8 cellular contexts compared by ENCODE assay signal in genomic region chr6:11538049-11538798, GRCh38. TPM values are rescaled to one million over a fixed set of nuclear protein-coding genes. Genes with fewer than 3 reads are reported as not detected.
A peak's percentile ranks its signal among the peaks of the same experiment; 100 is the strongest.
DNase-seq lines count a peak whose midpoint lies in the region; ATAC-seq, FAIRE-seq and TF ChIP-seq lines count a peak whose summit lies in the region.

No MANE protein-coding gene starts in this region.

- TF ChIP-seq EP300 in H1 (IDR thresholded peaks at IDR 0.05; ENCODE audit: borderline replicate concordance in 1 of 2, low read depth in 2 of 2, low read length in 2 of 2) (no peak), stomach (IDR thresholded peaks at IDR 0.05) (no peak)

- TF ChIP-seq CTCF in GM12865 (IDR thresholded peaks at IDR 0.05; ENCODE audit: insufficient read depth, low read depth, low read length, missing control alignments) (no peak), GM23338 (conservative IDR thresholded peaks at IDR 0.05; ENCODE audit: low read depth in 2 of 2) (no peak), H1 (IDR thresholded peaks at IDR 0.05; ENCODE audit: control extremely low read depth in 1 of 3, insufficient read depth in 1 of 3, low read depth in 1 of 3, low read length in 3 of 3) (no peak), mesothelial cell of epicardium (IDR thresholded peaks at IDR 0.05; ENCODE audit: unreplicated experiment) (no peak), stomach (IDR thresholded peaks at IDR 0.05) (no peak)
- TF ChIP-seq CTCF in activated CD8-positive, alpha-beta T cell treated with anti-CD3 and anti-CD28 coated beads for 36 hours (IDR thresholded peaks at IDR 0.05): no peak

- no peak overlapping the region for H3K4ac ChIP-seq in H1 (replicated peaks; ENCODE audit: insufficient read length, low read depth, low read length)

- peak overlapping the region; percentile 88 for H3K4me2 ChIP-seq in GM23338
- peak overlapping the region; percentile 65 to 88 for H3K4me2 ChIP-seq in H1 (ENCODE audit: insufficient read depth in 1 of 2, low read depth in 2 of 2, low read length in 2 of 2)

- H3K36me3 ChIP-seq in GM23338 (ENCODE audit: insufficient read depth): no peaks in the 10 kb centered on the region
- H3K36me3 ChIP-seq in MG63: no peaks in the 10 kb centered on the region
- no peaks in the 10 kb centered on the region for H3K36me3 ChIP-seq in H1 (ENCODE audit: control insufficient read depth in 2 of 4, insufficient read depth in 4 of 4, low read length in 3 of 4)
- no peaks in the 10 kb centered on the region for H3K36me3 ChIP-seq in stomach

- H3K4me1 Mint-ChIP-seq in GM23338 (peaks cover 14% of the 10 kb centered on the region; the same call in 2 of the 3 replicates), mesothelial cell of epicardium (peaks cover 17% of the 10 kb centered on the region)
- peaks cover 10% of the 10 kb centered on the region for H3K4me1 Mint-ChIP-seq in activated CD8-positive, alpha-beta T cell treated with anti-CD3 and anti-CD28 coated beads for 36 hours (ENCODE audit: low read depth)

- H3K23ac ChIP-seq in H1 (ENCODE audit: insufficient read length): no peak overlapping the region

- peak; percentile 49 for ATAC-seq in GM23338
- ATAC-seq in activated CD8-positive, alpha-beta T cell treated with anti-CD3 and anti-CD28 coated beads for 36 hours: peak; percentile 1

- H3K36me3 Mint-ChIP-seq in GM23338 (ENCODE audit: low read depth): no peaks in the 10 kb centered on the region; the same call in 2 of the 3 replicates
- H3K36me3 Mint-ChIP-seq in activated CD8-positive, alpha-beta T cell treated with anti-CD3 and anti-CD28 coated beads for 36 hours (ENCODE audit: low read depth): no peaks in the 10 kb centered on the region
- no peaks in the 10 kb centered on the region for H3K36me3 Mint-ChIP-seq in mesothelial cell of epicardium

- no peaks in the 10 kb centered on the region for H3F3A ChIP-seq in GM23338 (replicated peaks; ENCODE audit: low read depth)

- peak overlapping the region; percentile 92 for H2AFZ ChIP-seq in GM23338
- H2AFZ ChIP-seq in H1 (ENCODE audit: low read length): no peak overlapping the region

- H2BK20ac ChIP-seq in H1 (ENCODE audit: low read length): no peak overlapping the region

- no peak overlapping the region for H3K27ac Mint-ChIP-seq in GM23338
- no peak overlapping the region for H3K27ac Mint-ChIP-seq in activated CD8-positive, alpha-beta T cell treated with anti-CD3 and anti-CD28 coated beads for 36 hours
- peak overlapping the region; percentile 51 for H3K27ac Mint-ChIP-seq in mesothelial cell of epicardium

- H3K4me3 ChIP-seq in GM12865 (ENCODE audit: low read depth, low read length) (peak overlapping the region; percentile 89), GM23338 (peak overlapping the region; percentile 87), MG63 (peak overlapping the region; percentile 59), H1 (ENCODE audit: extremely low read depth in 1 of 4, insufficient read depth in 2 of 4, low read depth in 3 of 4, low read length in 4 of 4) (peak overlapping the region; percentile 57 to 85 (median 59)), stomach (peak overlapping the region; percentile 89 to 99 (median 96))

- FAIRE-seq in H1 (lab: Jason Lieb, UNC): no peak

- POLR2A ChIA-PET in activated CD8-positive, alpha-beta T cell treated with anti-CD3 and anti-CD28 coated beads for 36 hours (lab: Charles Lee): interaction anchor here (1.0 to 1.4 kb wide), 2 partner anchors 13 to 14 kb away, joined by 3 read pairs; no protein-coding TSS in a partner anchor
- POLR2A ChIA-PET in H1 (lab: Charles Lee; ENCODE audit: partially characterized antibody): interaction anchor here (0.6 kb wide), 1 partner anchor 360 kb away, joined by 3 read pairs; no protein-coding TSS in a partner anchor

- H4K8ac ChIP-seq in H1 (ENCODE audit: extremely low read depth, insufficient read depth, low read length): 0 out of 2 replicates have a peak overlapping the region, but pooled peaks have one; percentile 64

- intact Hi-C loops in activated CD8-positive, alpha-beta T cell treated with anti-CD3 and anti-CD28 coated beads for 36 hours (cut with micrococcal nuclease): no loop called here
- intact Hi-C loops in stomach (cut with DNase I; ENCODE audit: low total_unique reads): no loop called here

- H3K27me3 ChIP-seq in GM23338 (ENCODE audit: insufficient read depth) (peaks cover 24% of the 10 kb centered on the region), MG63 (peaks cover 4% of the 10 kb centered on the region), H1 (replicated peaks in 1 of 4; ENCODE audit: control insufficient read depth in 3 of 4, extremely low read depth in 1 of 4, insufficient read depth in 3 of 4, low read length in 3 of 4) (peaks cover 0 to 10% (median under 1%) of the 10 kb centered on the region in 4 experiments; a peak in 4 of 7 replicates), stomach (no peaks in the 10 kb centered on the region)

- no peak overlapping the region for H2BK5ac ChIP-seq in H1 (ENCODE audit: low read depth, low read length)

- no peak for TF ChIP-seq RAD21 in H1 (IDR thresholded peaks at IDR 0.05 in 1 of 2, conservative IDR thresholded peaks at IDR 0.05 in 1 of 2; ENCODE audit: low read depth in 2 of 2, low read length in 2 of 2)

- H3K14ac ChIP-seq in H1 (ENCODE audit: insufficient read length): no peak overlapping the region

- peak overlapping the region; percentile 78 for H3K4me3 Mint-ChIP-seq in GM23338
- H3K4me3 Mint-ChIP-seq in activated CD8-positive, alpha-beta T cell treated with anti-CD3 and anti-CD28 coated beads for 36 hours: peak overlapping the region; percentile 74
- H3K4me3 Mint-ChIP-seq in mesothelial cell of epicardium: peak overlapping the region; percentile 79

- H3K79me2 ChIP-seq in GM23338 (replicated peaks; ENCODE audit: insufficient read depth) (peaks cover 13% of the 10 kb centered on the region), H1 (ENCODE audit: control insufficient read depth in 1 of 2, insufficient read depth in 2 of 2, low read length in 2 of 2) (no peaks in the 10 kb centered on the region)

- H3K27me3 Mint-ChIP-seq in GM23338 (ENCODE audit: insufficient read depth, low read depth, poor library complexity): peaks cover 9% of the 10 kb centered on the region
- peaks cover 7% of the 10 kb centered on the region for H3K27me3 Mint-ChIP-seq in activated CD8-positive, alpha-beta T cell treated with anti-CD3 and anti-CD28 coated beads for 36 hours
- H3K27me3 Mint-ChIP-seq in mesothelial cell of epicardium (ENCODE audit: low read depth): peaks cover under 1% of the 10 kb centered on the region

- no peak overlapping the region for H2BK15ac ChIP-seq in H1 (ENCODE audit: low read length)

- H4K5ac ChIP-seq in H1 (ENCODE audit: insufficient read length, low read depth, low read length): no peak overlapping the region

- DNase-seq in GM12865 (ENCODE audit: low read depth) (peak; percentile 33), GM23338 (ENCODE audit: low spot score) (peak; percentile 69), MG63 (peak; percentile 39), H1 (ENCODE audit: low read depth in 1 of 2, low spot score in 2 of 2) (peak in 1 of 2 experiments; percentile 68), mesothelial cell of epicardium (ENCODE audit: low spot score in 2 of 2, unreplicated experiment in 2 of 2) (peak; percentile 25 to 59), stomach (peak; percentile 30)
- DNase-seq in activated CD8-positive, alpha-beta T cell treated with anti-CD3 and anti-CD28 coated beads for 36 hours: peak; percentile 27
- DNase-seq in NK-92 treated with Interleukin-12 subunit alpha and Interleukin-12 subunit beta, amount 100 ng/mL, for 24 hours (lab: John Stamatoyannopoulos, UW): no peak

- 2% methylated on average over 21 of the region's 74 CpGs; no CpG with 5 or more reads in 1 of the 2 experiments for WGBS in H1 (ENCODE audit: extremely low coverage in 1 of 2, insufficient coverage in 1 of 2, insufficient read length in 1 of 2, insufficient replicate concordance in 2 of 2, low coverage in 1 of 2, low lambda C conversion rate in 2 of 2, missing lambda C conversion rate in 1 of 2), 2 experiments
- WGBS in stomach, 5 donors: 0 to 1% (median 0%) methylated on average over 18 to 73 of the region's 74 CpGs

- H3K56ac ChIP-seq in H1 (replicated peaks; ENCODE audit: insufficient read length, low read depth, low read length): no peak overlapping the region

- no peak overlapping the region for H3K27ac ChIP-seq in GM23338 (ENCODE audit: low read depth)
- H3K27ac ChIP-seq in H1 (ENCODE audit: low read depth, low read length): no peak overlapping the region
- peak overlapping the region; percentile 81 to 92 (median 88) for H3K27ac ChIP-seq in stomach

- no peaks in the 10 kb centered on the region for H3K79me1 ChIP-seq in H1 (ENCODE audit: low read depth, low read length)

- peaks cover 15% of the 10 kb centered on the region; the same call in 1 of the 2 replicates for H3K23me2 ChIP-seq in H1 (ENCODE audit: low read depth, low read length)

- peak overlapping the region in 1 of 4 experiments; percentile 53; a peak in 3 of 7 replicates for H3K9ac ChIP-seq in H1 (replicated peaks in 1 of 4; ENCODE audit: extremely low read depth in 1 of 4, low read depth in 3 of 4, low read length in 3 of 4)

- H3K4me1 ChIP-seq in GM23338 (ENCODE audit: insufficient read depth): peaks cover 20% of the 10 kb centered on the region
- H3K4me1 ChIP-seq in H1 (replicated peaks in 1 of 4; ENCODE audit: control insufficient read depth in 3 of 4, insufficient read depth in 4 of 4, low read length in 3 of 4): no peaks in the 10 kb centered on the region; a peak in 1 of 7 replicates
- peaks cover 0 to 39% (median 22%) of the 10 kb centered on the region in 4 donors for H3K4me1 ChIP-seq in stomach

- TF ChIP-seq POLR2A in H1 (IDR thresholded peaks at IDR 0.05; ENCODE audit: control extremely low read depth in 1 of 2, low read depth in 2 of 2, low read length in 2 of 2) (no peak), stomach (IDR thresholded peaks at IDR 0.05) (no peak)

- CTCF ChIA-PET in activated CD8-positive, alpha-beta T cell treated with anti-CD3 and anti-CD28 coated beads for 36 hours (lab: Charles Lee): interaction anchor here (1.1 kb wide), 1 partner anchor 38 kb away, joined by 3 read pairs; no protein-coding TSS in a partner anchor
- CTCF ChIA-PET in H1 (lab: Charles Lee; ENCODE audit: partially characterized antibody): interaction anchor here (2.0 kb wide), 1 partner anchor 15 kb away, joined by 6 read pairs; no protein-coding TSS in a partner anchor

- no peaks in the 10 kb centered on the region for H3K9me2 ChIP-seq in GM23338 (ENCODE audit: insufficient read depth)

- H4K20me1 ChIP-seq in GM23338 (replicated peaks; ENCODE audit: insufficient read depth) (no peaks in the 10 kb centered on the region), H1 (replicated peaks in 1 of 2; ENCODE audit: control insufficient read depth in 1 of 2, insufficient read depth in 2 of 2, low read length in 2 of 2) (peaks cover 0 to 2% of the 10 kb centered on the region in 2 experiments)

- H2AK5ac ChIP-seq in H1 (ENCODE audit: low read depth, low read length): no peak overlapping the region

- H2BK120ac ChIP-seq in H1 (replicated peaks; ENCODE audit: low read depth, low read length): no peak overlapping the region

- no peak overlapping the region for H4K91ac ChIP-seq in H1 (replicated peaks; ENCODE audit: insufficient read length, low read length)

- H3K9me3 ChIP-seq in MG63 (no peaks in the 10 kb centered on the region; the same call in 1 of the 2 replicates), H1 (ENCODE audit: insufficient read depth in 2 of 2, low read depth in 1 of 2, low read length in 1 of 2) (no peaks in the 10 kb centered on the region), stomach (no peaks in the 10 kb centered on the region)

- no peak overlapping the region for H3K18ac ChIP-seq in H1 (ENCODE audit: extremely low read depth, low read length)

- 0 out of 2 replicates have a peak overlapping the region, but pooled peaks have one; percentile 60 for H2BK12ac ChIP-seq in H1 (ENCODE audit: low read depth, low read length)

- no peaks in the 10 kb centered on the region for H3K9me3 Mint-ChIP-seq in GM23338
- no peaks in the 10 kb centered on the region for H3K9me3 Mint-ChIP-seq in activated CD8-positive, alpha-beta T cell treated with anti-CD3 and anti-CD28 coated beads for 36 hours
- H3K9me3 Mint-ChIP-seq in mesothelial cell of epicardium: no peaks in the 10 kb centered on the region

RNA-seq across cellular contexts. Expression of gene TMEM170B, which starts 0.7 kb away (rescaled TPM):
- total RNA-seq in GM23338 (2014; rRNA removed; shearing (Covaris generic)): 6.9 and 8.6 TPM in 2 replicates
- 2.0 and 2.5 TPM in 2 replicates for polyA plus RNA-seq in GM23338 (2016; fragmentation: Nextera tagmentation; extraction: Ambion mirVana)
- total RNA-seq in MG63 (2014; rRNA removed; shearing (Covaris generic); ENCODE audit: low replicate concordance): 3.9 and 6.9 TPM in 2 replicates
- total RNA-seq in activated CD8-positive, alpha-beta T cell treated with anti-CD3 and anti-CD28 coated beads for 36 hours: 1 to 10 TPM; 1.8 to 1.9 TPM
- 3.9 and 4.3 TPM in 2 replicates for total RNA-seq in H1 (2021; fragmentation: NEBNext Ultra II Directional; extraction: Animal tissue kit (Norgen Biotek cat#: 25700))
- 0.63 and 0.80 TPM in 2 replicates for polyA plus RNA-seq in H1 (2011; rRNA removed)
- polyA plus RNA-seq in H1 (2011; cell fraction: cytosol; rRNA removed): 1.2 TPM
- polyA plus RNA-seq in H1 (2011; cell fraction: nucleus; rRNA removed): 0.64 TPM
- polyA plus RNA-seq in H1 (2012, experiment 1 of 2): 0.80 to 2.1 TPM (median 1.1 TPM) in 4 replicates
- polyA plus RNA-seq in H1 (2012, experiment 2 of 2): 0.21 TPM
- polyA plus RNA-seq in H1 (2013, experiment 1 of 2): 2.7 TPM
- 2.6 TPM for polyA plus RNA-seq in H1 (2013, experiment 2 of 2)
- 3.6 and 4.3 TPM in 2 replicates for polyA minus RNA-seq in H1 (2011; rRNA and poly(A)+ RNA removed)
- 2.1 TPM for polyA minus RNA-seq in H1 (2011; cell fraction: cytosol; rRNA and poly(A)+ RNA removed)
- 3.4 TPM for polyA minus RNA-seq in H1 (2011; cell fraction: nucleus; rRNA and poly(A)+ RNA removed)
- total RNA-seq in mesothelial cell of epicardium: 5.6 to 6.1 TPM (median 5.7 TPM) in 3 replicates
- total RNA-seq in stomach: 1 to 10 TPM in 4 of 5 donors, under 1 TPM in 1; 0.29 to 8.4 (median 1.9) TPM
- 1 to 10 TPM in 2 of 3 donors, under 1 TPM in 1; 0.65 to 1.1 (median 1.1) TPM for polyA plus RNA-seq in stomach

Comparison
In these comparisons a context has a peak if more than half of its experiments do, and no peak if none do; other contexts are left out.
1. H3K27ac ChIP-seq: peak in stomach (5 of 5); none in GM23338 (single experiment) and H1 (single experiment).
2. Peak in every context shown above with its lines, with median percentiles within 50 percentile points of each other: H3K4me3 ChIP-seq and H3K4me3 Mint-ChIP-seq.